2 cellular contexts compared by ENCODE assay signal in genomic region chr7:156647330-156647729, GRCh38. TPM values are rescaled to one million over a fixed set of nuclear protein-coding genes. Genes with fewer than 3 reads are reported as not detected.
"Had no signal": no experiment of that assay in that cellular context is flagged by ENCODE, and none has a peak within 500 bp of the region (broad histone marks: within the 10 kb centered on the region; RNA-seq: fewer than 3 reads in every experiment).

No MANE protein-coding gene starts in this region.

RNA-seq across cellular contexts. Expression of gene RNF32, which starts 6.8 kb away (rescaled TPM):
- total RNA-seq: thoracic aorta, vagina had no signal
